ENCODE assay signal across 1 cellular context in genomic region chr4:39697740-39698423, GRCh38.
TF ChIP-seq lines count a peak whose summit lies in the region.

Gene UBE2K, plus strand, starts transcription at chr4:39698136. Its CDS starts 192 bp downstream, at chr4:39698328.

TF ChIP-seq in HEK293, 187 proteins besides CTCF, POLR2A, EP300 and RAD21 (continued from another document):
- TF ChIP-seq ZBTB11 (tag by site-specific recombination; conservative IDR thresholded peaks at IDR 0.05; ENCODE audit: low read depth) (peak; percentile 50), ZNF2 (tag by site-specific recombination; IDR thresholded peaks at IDR 0.05) (peak; percentile 44; the same call in 1 of the 2 replicates), ZNF211 (tag by site-specific recombination; IDR thresholded peaks at IDR 0.05; ENCODE audit: low read depth) (no peak), REST (tag by site-specific recombination; IDR thresholded peaks at IDR 0.05) (no peak), ZNF639 (tag by site-specific recombination; IDR thresholded peaks at IDR 0.05) (peak; percentile 19; the same call in 1 of the 2 replicates), BCL11A (tag by site-specific recombination; IDR thresholded peaks at IDR 0.05; ENCODE audit: low read depth) (no peak), ZNF398 (tag by site-specific recombination; IDR thresholded peaks at IDR 0.05) (no peak), ZFHX2 (tag by site-specific recombination; conservative IDR thresholded peaks at IDR 0.05) (peak; percentile 81), KLF16 (tag by site-specific recombination; IDR thresholded peaks at IDR 0.05) (peak; percentile 43; the same call in 1 of the 2 replicates), ZNF670 (tag by site-specific recombination; IDR thresholded peaks at IDR 0.05; ENCODE audit: low read depth) (no peak), SCRT2 (tag by site-specific recombination; IDR thresholded peaks at IDR 0.05) (no peak), ZNF561 (tag by site-specific recombination; IDR thresholded peaks at IDR 0.05; ENCODE audit: borderline replicate concordance) (no peak), SCRT1 (tag by site-specific recombination; IDR thresholded peaks at IDR 0.05; ENCODE audit: borderline replicate concordance) (no peak), INSM2 (tag by site-specific recombination; IDR thresholded peaks at IDR 0.05) (0 out of 2 replicates have a peak, but pooled peaks have one; percentile 24), ZNF449 (tag by site-specific recombination; IDR thresholded peaks at IDR 0.05) (peak; percentile 76), EGR2 (tag by site-specific recombination; IDR thresholded peaks at IDR 0.05; ENCODE audit: low read depth) (peak; percentile 76), ZNF324 (tag by site-specific recombination; IDR thresholded peaks at IDR 0.05) (peak; percentile 39; the same call in 1 of the 2 replicates)
